In genomic region chr14:77052281-77053044, GRCh38 we compare ENCODE assay signal across 8 cellular contexts. TPM values are rescaled to one million over a fixed set of nuclear protein-coding genes. Genes with fewer than 3 reads are reported as not detected.
A peak's percentile ranks its signal among the peaks of the same experiment; 100 is the strongest.
DNase-seq lines count a peak whose midpoint lies in the region; ATAC-seq and TF ChIP-seq lines count a peak whose summit lies in the region.

No MANE protein-coding gene starts in this region.

- no peaks in the 10 kb centered on the region for H3K9me3 ChIP-seq in DND-41 (ENCODE audit: insufficient read depth, low read length, severe bottlenecking)
- H3K9me3 ChIP-seq in SK-N-SH, result no peaks in the 10 kb centered on the region
- H3K9me3 ChIP-seq in cardiac muscle cell (ENCODE audit: low read depth), result no peaks in the 10 kb centered on the region

- no peaks in the 10 kb centered on the region for H3K9me2 ChIP-seq in SK-N-SH

- H3K27ac ChIP-seq in DND-41 (ENCODE audit: low read length) (peak overlapping the region; percentile 56), SK-N-SH (ENCODE audit: low read depth in 2 of 2, low read length in 1 of 2) (peak overlapping the region; percentile 10 to 70; a peak in 3 of 4 replicates), cardiac muscle cell (peak overlapping the region; percentile 52)

- 83% methylated on average over 7 of the region's 8 CpGs for WGBS in SK-N-SH (ENCODE audit: low lambda C conversion rate)

- H3K79me2 ChIP-seq in DND-41 (ENCODE audit: insufficient read depth, low read length), result no peaks in the 10 kb centered on the region
- H3K79me2 ChIP-seq in SK-N-SH (ENCODE audit: insufficient read depth), result no peaks in the 10 kb centered on the region

- H3K4me2 ChIP-seq in DND-41 (ENCODE audit: insufficient read depth, low read length), result no peak overlapping the region
- H3K4me2 ChIP-seq in SK-N-SH, result no peak overlapping the region

- CTCF ChIA-PET in SK-N-SH (lab: Yijun Ruan, JAX), result interaction anchor here (0.7 to 24.4 kb wide), 29 partner anchors 10 to 286 kb away, joined by 3 to 484 read pairs (median 6); partner anchors contain the start of gene IRF2BPL

- no peak for TF ChIP-seq EP300 in SK-N-SH (IDR thresholded peaks at IDR 0.05; ENCODE audit: borderline replicate concordance in 1 of 2, low read depth in 1 of 2, low read length in 1 of 2)

- no peak for DNase-seq in DND-41
- no peak for DNase-seq in SK-N-SH
- no peak for DNase-seq in cardiac muscle cell (ENCODE audit: low read depth in 1 of 2, low spot score in 1 of 2)
- peak; percentile 75 for DNase-seq in posterior vena cava (ENCODE audit: low spot score)
- no peak for DNase-seq in DMS153 treated with DMSO at 0.1 percent for 48 hours (lab: John Stamatoyannopoulos, UW; ENCODE audit: unreplicated experiment)
- DNase-seq in T-helper 9 cell, result no peak

- H3K4me3 ChIP-seq in DND-41 (ENCODE audit: low read depth in 1 of 2, low read length in 2 of 2) (no peak overlapping the region), SK-N-SH (ENCODE audit: low read depth in 2 of 2, low read length in 1 of 2) (no peak overlapping the region), cardiac muscle cell (no peak overlapping the region)

- no peak for TF ChIP-seq RAD21 in SK-N-SH (IDR thresholded peaks at IDR 0.05; ENCODE audit: low read length)

- peaks cover 4% of the 10 kb centered on the region for H3F3A ChIP-seq in SK-N-SH (replicated peaks; ENCODE audit: insufficient read depth)

- 0 out of 2 replicates have a peak overlapping the region, but pooled peaks have one; percentile 13 for H3K9ac ChIP-seq in DND-41 (ENCODE audit: low read depth, low read length)
- H3K9ac ChIP-seq in SK-N-SH, result no peak overlapping the region

- H2AFZ ChIP-seq in DND-41 (ENCODE audit: low read depth, low read length), result no peak overlapping the region
- H2AFZ ChIP-seq in SK-N-SH (ENCODE audit: low read depth), result no peak overlapping the region

- no peaks in the 10 kb centered on the region for H3K27me3 ChIP-seq in DND-41 (ENCODE audit: insufficient read depth, low read length, poor library complexity)
- H3K27me3 ChIP-seq in SK-N-SH (ENCODE audit: insufficient read depth), result no peaks in the 10 kb centered on the region
- H3K27me3 ChIP-seq in cardiac muscle cell, result no peaks in the 10 kb centered on the region

- POLR2A ChIA-PET in SK-N-SH (lab: Yijun Ruan, JAX), result interaction anchor here (1.2 to 1.6 kb wide), 3 partner anchors 25 to 134 kb away, joined by 3 to 12 read pairs (median 7); no protein-coding TSS in a partner anchor

- intact Hi-C loops in posterior vena cava (cut with DNase I), result loop anchor here in 1 of 2 donors (5.0 kb wide), 1 partner anchor 140 kb away; no protein-coding TSS in a partner anchor

- H3K4me1 ChIP-seq in DND-41 (ENCODE audit: insufficient read depth, low read length) (peaks cover 4% of the 10 kb centered on the region; the same call in 1 of the 2 replicates), SK-N-SH (ENCODE audit: control insufficient read depth in 1 of 2, insufficient read depth in 2 of 2, low read depth in 1 of 2, low read length in 1 of 2) (peaks cover 8 to 22% of the 10 kb centered on the region in 2 experiments; a peak in 2 of 4 replicates), cardiac muscle cell (ENCODE audit: low read depth) (no peaks in the 10 kb centered on the region)

- no peaks in the 10 kb centered on the region for H4K20me1 ChIP-seq in DND-41 (ENCODE audit: insufficient read depth, low read length)
- no peaks in the 10 kb centered on the region for H4K20me1 ChIP-seq in SK-N-SH (ENCODE audit: insufficient read depth)

- H3K36me3 ChIP-seq in DND-41 (ENCODE audit: insufficient read depth, low read length) (no peaks in the 10 kb centered on the region), SK-N-SH (replicated peaks in 1 of 2; ENCODE audit: control insufficient read depth in 1 of 2, insufficient read depth in 2 of 2, low read length in 1 of 2) (no peaks in the 10 kb centered on the region), cardiac muscle cell (no peaks in the 10 kb centered on the region)

- no peak for TF ChIP-seq CTCF in DND-41 (IDR thresholded peaks at IDR 0.05; ENCODE audit: borderline replicate concordance, extremely low read depth, low read length, poor library complexity, severe bottlenecking)
- TF ChIP-seq CTCF in SK-N-SH (IDR thresholded peaks at IDR 0.05), result no peak
- TF ChIP-seq CTCF in cardiac muscle cell (IDR thresholded peaks at IDR 0.05; ENCODE audit: low read depth, low read length), result no peak

- ATAC-seq in DND-41 (ENCODE audit: insufficient read depth, low read depth) (no peak; the same call in 2 of the 3 replicates), GM21367 (IDR thresholded peaks at IDR 0.05; ENCODE audit: unreplicated experiment) (no peak), GM18861 (IDR thresholded peaks at IDR 0.05; ENCODE audit: unreplicated experiment) (no peak)

TF ChIP-seq in SK-N-SH, 30 proteins besides CTCF, POLR2A, EP300 and RAD21:
- TF ChIP-seq NFIC (IDR thresholded peaks at IDR 0.05; ENCODE audit: borderline replicate concordance) (0 out of 2 replicates have a peak, but pooled peaks have one; percentile 17), ELF1 (IDR thresholded peaks at IDR 0.05) (no peak), IRF3 (IDR thresholded peaks at IDR 0.05; ENCODE audit: low read depth, low read length) (no peak), MAX (IDR thresholded peaks at IDR 0.05; ENCODE audit: low read depth) (peak; percentile 77), NRF1 (IDR thresholded peaks at IDR 0.05; ENCODE audit: low read depth, low read length) (no peak), MXI1 (IDR thresholded peaks at IDR 0.05; ENCODE audit: low read depth, low read length) (0 out of 2 replicates have a peak, but pooled peaks have one; percentile 7), FOXJ3 (CRISPR knock-in tag; IDR thresholded peaks at IDR 0.05) (no peak), SIN3A (IDR thresholded peaks at IDR 0.05; ENCODE audit: borderline replicate concordance, low read depth, low read length) (no peak), RXRA (IDR thresholded peaks at IDR 0.05; ENCODE audit: borderline replicate concordance, low read depth) (no peak), RFX5 (IDR thresholded peaks at IDR 0.05; ENCODE audit: low read length) (no peak)

RNA-seq across cellular contexts. Expression of gene IRF2BPL, which starts 24.0 kb away (rescaled TPM):
- polyA plus RNA-seq in SK-N-SH (2012; rRNA removed) (10.9 and 17.1 TPM in 2 replicates), cardiac muscle cell (43.7 and 88.2 TPM in 2 replicates)
- 9.1 and 14.4 TPM in 2 replicates for polyA plus RNA-seq in SK-N-SH (2012; cell fraction: cytosol; rRNA removed)
- 16.2 and 16.9 TPM in 2 replicates for polyA plus RNA-seq in SK-N-SH (2012; cell fraction: nucleus; rRNA removed)
- total RNA-seq in cardiac muscle cell (128 and 185 TPM in 2 replicates), posterior vena cava (10 to 100 TPM; 35.7 to 43.3 TPM)

RNA-seq across cellular contexts. Expression of gene CIPC, which starts 45.6 kb away (rescaled TPM):
- polyA plus RNA-seq in SK-N-SH (2012; rRNA removed) (6.5 and 9.6 TPM in 2 replicates), cardiac muscle cell (16.4 and 16.5 TPM in 2 replicates)
- polyA plus RNA-seq in SK-N-SH (2012; cell fraction: cytosol; rRNA removed), result 8.0 and 8.5 TPM in 2 replicates
- polyA plus RNA-seq in SK-N-SH (2012; cell fraction: nucleus; rRNA removed), result 8.3 and 10.3 TPM in 2 replicates
- total RNA-seq in cardiac muscle cell (31.3 and 35.3 TPM in 2 replicates), posterior vena cava (10 to 100 TPM; 28.8 to 32.4 TPM)
